Comparison of ENCODE assay signal across 8 cellular contexts in genomic region chr19:13796301-13797057, GRCh38. TPM values are rescaled to one million over a fixed set of nuclear protein-coding genes. Genes with fewer than 3 reads are reported as not detected.
DNase-seq lines count a peak whose midpoint lies in the region; ATAC-seq and TF ChIP-seq lines count a peak whose summit lies in the region.

No MANE protein-coding gene starts in this region.

- H3K4me3 ChIP-seq in GM12865 (ENCODE audit: low read depth, low read length), result peak overlapping the region; percentile 87
- H3K4me3 ChIP-seq in NT2/D1 (ENCODE audit: insufficient read length, low read depth), result peak overlapping the region; percentile 83
- H3K4me3 ChIP-seq in coronary artery, result peak overlapping the region; percentile 94
- peak overlapping the region in 1 of 3 donors; percentile 80 for H3K4me3 ChIP-seq in right lobe of liver
- H3K4me3 ChIP-seq in tibial artery, result peak overlapping the region; percentile 68 to 70

- peaks cover 15% of the 10 kb centered on the region for H3K36me3 ChIP-seq in NT2/D1 (ENCODE audit: insufficient read depth, insufficient read length, low read length)
- H3K36me3 ChIP-seq in right lobe of liver, result no peaks in the 10 kb centered on the region
- H3K36me3 ChIP-seq in tibial artery, result no peaks in the 10 kb centered on the region

- no peaks in the 10 kb centered on the region for H3K9me3 ChIP-seq in NT2/D1 (ENCODE audit: insufficient read depth, low read length)
- no peaks in the 10 kb centered on the region for H3K9me3 ChIP-seq in right lobe of liver
- no peaks in the 10 kb centered on the region for H3K9me3 ChIP-seq in tibial artery

- TF ChIP-seq CTCF in GM12865 (IDR thresholded peaks at IDR 0.05; ENCODE audit: insufficient read depth, low read depth, low read length, missing control alignments) (no peak), coronary artery (IDR thresholded peaks at IDR 0.05) (no peak), right lobe of liver (IDR thresholded peaks at IDR 0.05) (peak in 1 of 4 donors; percentile 14), tibial artery (IDR thresholded peaks at IDR 0.05) (no peak)

- peak overlapping the region; percentile 93 to 96 for H3K27ac ChIP-seq in coronary artery
- peak overlapping the region; percentile 14 to 84 (median 77) for H3K27ac ChIP-seq in right lobe of liver
- H3K27ac ChIP-seq in tibial artery, result peak overlapping the region; percentile 88

- TF ChIP-seq POLR2A in right lobe of liver (IDR thresholded peaks at IDR 0.05), result no peak

- H3K27me3 ChIP-seq in NT2/D1 (ENCODE audit: insufficient read depth, insufficient read length) (no peaks in the 10 kb centered on the region), right lobe of liver (no peaks in the 10 kb centered on the region), tibial artery (no peaks in the 10 kb centered on the region)

- ATAC-seq in right lobe of liver (peak; percentile 6 to 55 (median 14)), GM19328 (IDR thresholded peaks at IDR 0.05; ENCODE audit: unreplicated experiment) (no peak)

- H3K4me1 ChIP-seq in NT2/D1 (ENCODE audit: insufficient read depth, insufficient read length), result peaks cover 3% of the 10 kb centered on the region
- H3K4me1 ChIP-seq in right lobe of liver, result peaks cover 0 to 10% (median 0%) of the 10 kb centered on the region in 4 donors
- peaks cover 0 to 54% (median 34%) of the 10 kb centered on the region in 4 donors for H3K4me1 ChIP-seq in tibial artery

- intact Hi-C loops in right lobe of liver (cut with DNase I), result no loop called here
- intact Hi-C loops in tibial artery (cut with DNase I; ENCODE audit: low total_unique reads), result loop anchor here (5.0 kb wide), 1 partner anchor 36 kb away; no protein-coding TSS in a partner anchor

- WGBS in right lobe of liver (ENCODE audit: insufficient coverage, low coverage, low lambda C conversion rate, missing lambda C conversion rate), result 31% methylated on average over 7 of the region's 12 CpGs

- peak overlapping the region; percentile 90 for H3K9ac ChIP-seq in NT2/D1 (ENCODE audit: insufficient read length, low read depth)

- DNase-seq in GM12865 (ENCODE audit: low read depth) (peak; percentile 65), NT2/D1 (ENCODE audit: low read depth, low spot score) (no peak), coronary artery (ENCODE audit: low spot score) (peak; percentile 93), right lobe of liver (peak in 1 of 3 donors; percentile 74), tibial artery (peak; percentile 87 to 94), DMS79 treated with DMSO at 0.1 percent for 48 hours (lab: John Stamatoyannopoulos, UW) (no peak)
- no peak for DNase-seq in activated CD8-positive, alpha-beta memory T cell treated with anti-CD3 and anti-CD28 coated beads, Interleukin-2, amount 50 U/mL, for 4 hours

RNA-seq across cellular contexts. Expression of gene ZSWIM4, which starts 1.2 kb away (rescaled TPM):
- total RNA-seq in right lobe of liver, result 1 to 10 TPM in 5 of 6 experiments, under 1 TPM in 1; 0.98 to 3.7 (median 1.7) TPM

RNA-seq across cellular contexts. Expression of gene C19orf53, which starts 22.2 kb away (rescaled TPM):
- total RNA-seq in right lobe of liver, result 100 to 1,000 TPM in 2 of 6 experiments, 10 to 100 TPM in 4; 30.6 to 227 (median 32.8) TPM

RNA-seq across cellular contexts. Expression of gene MRI1, which starts 32.2 kb away (rescaled TPM):
- total RNA-seq in right lobe of liver, result 10 to 100 TPM; 14.5 to 30.5 (median 24.1) TPM

Comparison
In these comparisons a context has a peak if more than half of its experiments do, and no peak if none do; other contexts are left out.
1. DNase-seq: peak in GM12865 (single experiment), coronary artery (single experiment) and tibial artery (2 of 2); none in NT2/D1 (single experiment), activated CD8-positive, alpha-beta memory T cell treated with anti-CD3 and anti-CD28 coated beads, Interleukin-2, amount 50 U/mL, for 4 hours (single experiment) and DMS79 treated with DMSO at 0.1 percent for 48 hours (single experiment).
2. Peak in every context shown above with its lines, with median percentiles within 50 percentile points of each other: H3K27ac ChIP-seq.